In the genomic region with DNA sequence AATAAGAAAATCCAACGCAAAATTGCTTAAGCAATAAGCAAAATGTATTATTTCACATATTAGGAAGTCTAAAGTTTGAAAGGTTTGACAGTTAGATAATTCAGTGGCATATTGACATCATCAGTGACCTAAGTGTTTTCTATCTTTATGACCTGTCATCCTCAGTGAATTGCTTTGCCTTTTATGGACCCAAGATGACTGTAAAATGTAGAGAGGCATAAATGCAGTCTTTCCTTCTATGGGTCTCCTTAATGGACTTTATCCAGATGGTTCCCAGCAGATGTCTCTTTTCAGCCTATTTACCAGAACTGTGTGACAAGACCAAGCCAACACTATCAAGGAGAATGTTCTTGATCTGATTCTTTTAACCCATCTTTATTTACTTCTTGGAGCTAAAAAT, we compare ENCODE assay signal across 6 cellular contexts.
DNase-seq lines count a peak whose midpoint lies in the region; ATAC-seq, FAIRE-seq and TF ChIP-seq lines count a peak whose summit lies in the region.
"Not testable (repeated sequence)": the region's sequence is repeated elsewhere in the genome, so short reads cannot be mapped to it uniquely, and the experiment has no call there.

No MANE protein-coding gene starts in this region.

- H3K27ac ChIP-seq in colonic mucosa = peak overlapping the region; percentile 73
- not testable (repeated sequence) for H3K27ac ChIP-seq in pancreas

- not testable (repeated sequence) for H3K4me1 ChIP-seq in colonic mucosa; mucosa of descending colon (ENCODE audit: low read depth); pancreas

- ATAC-seq in mucosa of descending colon = peak; percentile 97
- not testable (repeated sequence) for ATAC-seq in pancreas

- H3K36me3 ChIP-seq in colonic mucosa; mucosa of descending colon (ENCODE audit: low read depth); pancreas: not testable (repeated sequence)

- whole genome bisulfite sequencing in pancreas, 2 donors = 74 to 92% methylated on average over 1 of the region's 1 CpG

- TF ChIP-seq CTCF in colonic mucosa (IDR thresholded peaks at IDR 0.05); mucosa of descending colon (IDR thresholded peaks at IDR 0.05); pancreas (IDR thresholded peaks at IDR 0.05): not testable (repeated sequence)

- not testable (repeated sequence) for DNase-seq in H54 (ENCODE audit: insufficient read length, low spot score); colonic mucosa; mucosa of descending colon; pancreas

- TF ChIP-seq POLR2A in H54 (IDR thresholded peaks at IDR 0.05; ENCODE audit: low read depth, low read length) = not testable (repeated sequence)

- not testable (repeated sequence) for H3K9me3 ChIP-seq in colonic mucosa, mucosa of descending colon, pancreas

- intact Hi-C loops in colonic mucosa (cut with DNase I); mucosa of descending colon (cut with DNase I, micrococcal nuclease); pancreas (cut with DNase I): not testable (repeated sequence)

- FAIRE-seq in A204.1 (lab: Jason Lieb, UNC) (peak; percentile 72), H54 (lab: Jason Lieb, UNC) (peak; percentile 80), islet of Langerhans (lab: Jason Lieb, UNC) (peak; percentile 62), pancreas (lab: Jason Lieb, UNC) (peak; percentile 76)

- not testable (repeated sequence) for H3K27me3 ChIP-seq in colonic mucosa, pancreas

- H3K9ac ChIP-seq in colonic mucosa (ENCODE audit: low read depth in 2 of 2, low read length in 2 of 2) = not testable (repeated sequence)

- not testable (repeated sequence) for H3K4me3 ChIP-seq in colonic mucosa, mucosa of descending colon, pancreas
